ENCODE assay signal across 18 cellular contexts in the genomic region with DNA sequence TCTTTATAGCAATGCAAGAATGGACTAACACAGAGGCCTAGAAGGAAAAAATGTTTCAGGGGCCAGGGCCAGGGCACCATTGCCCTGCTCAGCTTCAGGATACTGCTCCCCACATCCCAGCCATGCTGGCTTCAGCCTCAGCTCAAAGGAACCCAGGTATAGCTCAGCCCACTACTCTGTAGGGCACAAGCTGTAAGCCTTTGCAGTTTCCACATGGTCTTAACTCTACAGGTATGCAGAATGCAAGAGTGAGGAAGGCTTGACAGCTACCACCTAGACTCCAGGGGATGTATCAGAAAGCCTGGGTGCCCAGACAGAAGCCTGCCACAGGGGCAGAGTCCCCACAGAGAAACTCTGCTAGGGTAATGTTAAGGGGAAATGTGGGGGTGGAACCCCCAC. TPM values are rescaled to one million over a fixed set of nuclear protein-coding genes. Genes with fewer than 3 reads are reported as not detected.
A peak's percentile ranks its signal among the peaks of the same experiment; 100 is the strongest.
DNase-seq lines count a peak whose midpoint lies in the region; ATAC-seq and TF ChIP-seq lines count a peak whose summit lies in the region.
"Had no signal": no experiment of that assay in that cellular context is flagged by ENCODE, and none has a peak within 500 bp of the region (broad histone marks: within the 10 kb centered on the region; RNA-seq: fewer than 3 reads in every experiment).

No MANE protein-coding gene starts in this region.

- H4K20me1 ChIP-seq in GM23338 (replicated peaks; ENCODE audit: insufficient read depth) (no peaks in the 10 kb centered on the region), neural progenitor cell (ENCODE audit: low read depth) (no peaks in the 10 kb centered on the region)
- H4K20me1 ChIP-seq: BLaER1 had no signal

- H3K4me1 Mint-ChIP-seq in GM23338, result peaks cover 22% of the 10 kb centered on the region
- H3K4me1 Mint-ChIP-seq in neural progenitor cell, result no peaks in the 10 kb centered on the region
- H3K4me1 Mint-ChIP-seq: CD4-positive, alpha-beta memory T cell had no signal

- no peak for TF ChIP-seq CTCF in GM23338 (conservative IDR thresholded peaks at IDR 0.05; ENCODE audit: low read depth in 2 of 2)
- TF ChIP-seq CTCF in foreskin keratinocyte (conservative IDR thresholded peaks at IDR 0.05), result no peak
- no peak for TF ChIP-seq CTCF in neural progenitor cell (IDR thresholded peaks at IDR 0.05)

- H3K9me3 Mint-ChIP-seq in GM23338 (peaks cover 17% of the 10 kb centered on the region), neural progenitor cell (no peaks in the 10 kb centered on the region)
- H3K9me3 Mint-ChIP-seq: HFFc6 had no signal

- H3K9me2 ChIP-seq in GM23338 (ENCODE audit: insufficient read depth), result no peaks in the 10 kb centered on the region

- no peaks in the 10 kb centered on the region for H3K27me3 ChIP-seq in GM23338 (ENCODE audit: insufficient read depth)
- no peaks in the 10 kb centered on the region for H3K27me3 ChIP-seq in HUES64 (ENCODE audit: insufficient read depth, low read length)
- peaks cover 3% of the 10 kb centered on the region for H3K27me3 ChIP-seq in foreskin keratinocyte
- no peaks in the 10 kb centered on the region for H3K27me3 ChIP-seq in neural progenitor cell
- H3K27me3 ChIP-seq: BLaER1 had no signal

- 0 out of 2 replicates have a peak, but pooled peaks cover 4% of the 10 kb centered on the region for H3K9me3 ChIP-seq in HUES64 (ENCODE audit: insufficient read depth, low read depth, low read length)
- no peaks in the 10 kb centered on the region for H3K9me3 ChIP-seq in neural progenitor cell (ENCODE audit: low read depth)
- H3K9me3 ChIP-seq: BLaER1 had no signal

- ATAC-seq in GM23338 (peak; percentile 81), foreskin keratinocyte (peak; percentile 27)
- ATAC-seq: GM12878, HCT116 had no signal

- H3K4me1 ChIP-seq in GM23338 (ENCODE audit: insufficient read depth) (peaks cover 21% of the 10 kb centered on the region), HUES64 (ENCODE audit: insufficient read depth, low read length) (peaks cover 20% of the 10 kb centered on the region), foreskin keratinocyte (no peaks in the 10 kb centered on the region), neural progenitor cell (no peaks in the 10 kb centered on the region)
- H3K4me1 ChIP-seq: BLaER1 had no signal

- peak overlapping the region; percentile 26 for H3K4me2 ChIP-seq in GM23338
- H3K4me2 ChIP-seq in neural progenitor cell, result no peak overlapping the region
- H3K4me2 ChIP-seq: BLaER1 had no signal

- DNase-seq in GM23338 (ENCODE audit: low spot score) (peak; percentile 17), foreskin keratinocyte (no peak), neural progenitor cell (ENCODE audit: low spot score) (no peak), NCI-H524 (lab: John Stamatoyannopoulos, UW) (no peak), LoVo (ENCODE audit: low spot score) (no peak), NCI-H226 (no peak), HT-29 (ENCODE audit: low spot score) (no peak)
- DNase-seq: 8988T; CD4-positive, alpha-beta memory T cell; DMS153; DMS79 treated with DMSO at 0.1 percent for 48 hours; GF-D8; HFFc6 had no signal

- H3K4me3 ChIP-seq in GM23338, result peak overlapping the region; percentile 1; the same call in 1 of the 2 replicates
- H3K4me3 ChIP-seq in HUES64 (ENCODE audit: low read length), result no peak overlapping the region
- no peak overlapping the region for H3K4me3 ChIP-seq in neural progenitor cell
- H3K4me3 ChIP-seq: BLaER1, GM12878 had no signal

- H3K9ac ChIP-seq in HUES64 (ENCODE audit: low read depth, low read length) (no peak overlapping the region), neural progenitor cell (no peak overlapping the region)
- H3K9ac ChIP-seq: BLaER1 had no signal

- no peaks in the 10 kb centered on the region for H3K79me2 ChIP-seq in GM23338 (replicated peaks; ENCODE audit: insufficient read depth)
- H3K79me2 ChIP-seq in neural progenitor cell (ENCODE audit: low read depth), result no peaks in the 10 kb centered on the region

- H3K4me3 Mint-ChIP-seq in GM23338 (no peak overlapping the region), neural progenitor cell (no peak overlapping the region)
- H3K4me3 Mint-ChIP-seq: CD14-positive monocyte; CD4-positive, alpha-beta memory T cell; HFFc6 had no signal

- H3K36me3 ChIP-seq in GM23338 (ENCODE audit: insufficient read depth), result no peaks in the 10 kb centered on the region
- H3K36me3 ChIP-seq in HUES64 (ENCODE audit: insufficient read depth, low read length), result no peaks in the 10 kb centered on the region
- H3K36me3 ChIP-seq in neural progenitor cell, result no peaks in the 10 kb centered on the region
- H3K36me3 ChIP-seq: BLaER1 had no signal

- H3K27ac ChIP-seq in GM23338 (ENCODE audit: low read depth) (peak overlapping the region; percentile 70; the same call in 1 of the 2 replicates), HUES64 (ENCODE audit: low read depth, low read length) (peak overlapping the region; percentile 64), foreskin keratinocyte (no peak overlapping the region), neural progenitor cell (no peak overlapping the region)
- H3K27ac ChIP-seq: BLaER1 had no signal

- H3K27ac Mint-ChIP-seq in GM23338, result 0 out of 2 replicates have a peak overlapping the region, but pooled peaks have one; percentile 24
- H3K27ac Mint-ChIP-seq in neural progenitor cell, result no peak overlapping the region
- H3K27ac Mint-ChIP-seq: HFFc6 had no signal

- H3K36me3 Mint-ChIP-seq in GM23338 (ENCODE audit: low read depth) (peaks cover 8% of the 10 kb centered on the region; the same call in 2 of the 3 replicates), neural progenitor cell (no peaks in the 10 kb centered on the region)
- H3K36me3 Mint-ChIP-seq: CD14-positive monocyte; CD4-positive, alpha-beta memory T cell had no signal

- H3K27me3 Mint-ChIP-seq in GM23338 (ENCODE audit: insufficient read depth, low read depth, poor library complexity) (peaks cover 5% of the 10 kb centered on the region), neural progenitor cell (ENCODE audit: insufficient read depth, low read depth) (peaks cover 2% of the 10 kb centered on the region)

- H3F3A ChIP-seq in GM23338 (replicated peaks; ENCODE audit: low read depth), result peaks cover 5% of the 10 kb centered on the region; the same call in 1 of the 2 replicates
- no peaks in the 10 kb centered on the region for H3F3A ChIP-seq in neural progenitor cell (ENCODE audit: low read depth)

- H2AFZ ChIP-seq in GM23338 (peak overlapping the region; percentile 94), neural progenitor cell (replicated peaks) (peak overlapping the region; percentile 42)

RNA-seq across cellular contexts. Expression of a gene that starts 10.5 kb away (rescaled TPM):
- total RNA-seq in GM23338 (2014; rRNA removed; shearing (Covaris generic)), result 78.5 and 79.6 TPM in 2 replicates
- polyA plus RNA-seq in GM23338 (2016; fragmentation: Nextera tagmentation; extraction: Ambion mirVana) (39.5 and 50.7 TPM in 2 replicates), foreskin keratinocyte (9.9 and 14.4 TPM in 2 replicates)
- 52.4 TPM for polyA plus RNA-seq in HUES64 (2013, experiment 1 of 2)
- 58.0 TPM for polyA plus RNA-seq in HUES64 (2013, experiment 2 of 2)
- total RNA-seq in foreskin keratinocyte (31.7 and 38.8 TPM in 2 replicates), neural progenitor cell (ENCODE audit: low replicate concordance) (139 and 231 TPM in 2 replicates)
- 13.5 TPM in 2 replicates for total RNA-seq in HT-29 (2014; rRNA removed; shearing (Covaris generic))
- polyA plus RNA-seq: CD14-positive monocyte had no signal

RNA-seq across cellular contexts. Expression of a gene that starts 46.6 kb away (rescaled TPM):
- total RNA-seq in GM23338 (2014; rRNA removed; shearing (Covaris generic)), result 13.3 and 18.7 TPM in 2 replicates
- polyA plus RNA-seq in GM23338 (2016; fragmentation: Nextera tagmentation; extraction: Ambion mirVana), result 15.1 and 16.8 TPM in 2 replicates
- polyA plus RNA-seq in HUES64 (2013, experiment 1 of 2), result 8.1 TPM
- polyA plus RNA-seq in HUES64 (2013, experiment 2 of 2), result 7.2 TPM
- 8.8 and 9.0 TPM in 2 replicates for total RNA-seq in foreskin keratinocyte
- polyA plus RNA-seq in foreskin keratinocyte, result 4.7 and 5.2 TPM in 2 replicates
- total RNA-seq in neural progenitor cell (ENCODE audit: low replicate concordance), result 11.6 and 17.2 TPM in 2 replicates
- not detected in 2 replicates for total RNA-seq in HT-29 (2014; rRNA removed; shearing (Covaris generic))
- polyA plus RNA-seq: CD14-positive monocyte had no signal

Comparison
In these comparisons a context has a peak if more than half of its experiments do, and no peak if none do; other contexts are left out.
1. H3K27ac ChIP-seq: peak in GM23338 (single experiment) and HUES64 (single experiment); none in foreskin keratinocyte (single experiment) and neural progenitor cell (single experiment).